ENCODE assay signal across 8 cellular contexts in the genomic region with DNA sequence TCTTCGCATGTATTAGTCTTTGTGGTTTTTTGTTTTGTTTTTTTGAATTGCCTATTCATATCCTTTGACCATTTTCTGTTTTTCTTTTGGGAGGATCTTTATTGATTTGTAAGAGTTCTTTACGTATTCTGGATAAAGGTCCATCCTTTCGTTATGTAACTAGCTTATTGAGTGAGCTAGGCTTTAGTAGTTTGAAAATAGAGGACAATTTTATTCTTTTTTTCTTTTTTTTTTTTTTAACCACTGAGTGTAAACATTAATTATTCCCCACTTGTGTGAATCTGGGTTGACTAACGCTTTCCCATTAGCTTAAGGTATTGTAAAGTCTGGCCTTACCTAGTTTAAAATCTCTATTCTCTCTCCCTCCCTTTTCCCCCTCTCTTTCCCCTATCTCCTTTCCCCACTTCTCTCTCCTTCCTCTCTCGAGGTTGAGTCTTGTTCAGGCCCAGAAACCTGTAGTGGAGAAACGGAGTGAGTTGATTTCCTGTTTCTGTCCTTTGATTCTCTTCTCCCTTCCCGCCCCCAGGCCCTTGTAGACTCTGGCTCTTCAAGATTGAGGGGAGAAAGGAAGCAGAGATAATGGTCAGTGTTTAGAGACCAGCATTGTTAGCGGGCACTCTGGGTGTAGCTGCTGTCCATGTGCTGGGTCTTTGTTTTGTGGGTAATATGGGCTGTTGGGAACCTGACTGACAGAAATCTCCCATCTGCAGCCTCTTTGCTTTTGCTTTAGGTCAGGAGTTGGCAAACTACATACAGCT. TPM values are rescaled to one million over a fixed set of nuclear protein-coding genes. Genes with fewer than 3 reads are reported as not detected.
A peak's percentile ranks its signal among the peaks of the same experiment; 100 is the strongest.
DNase-seq lines count a peak whose midpoint lies in the region; ATAC-seq lines count a peak whose summit lies in the region.

No MANE protein-coding gene starts in this region.

- ATAC-seq in GM19397 (IDR thresholded peaks at IDR 0.05; ENCODE audit: unreplicated experiment) = no peak

- H3K4me1 ChIP-seq in adipocyte (ENCODE audit: control insufficient read depth, insufficient read depth, low read length) (peaks cover 40% of the 10 kb centered on the region), skeletal muscle tissue (ENCODE audit: control insufficient read depth in 3 of 3, insufficient read depth in 3 of 3, low read length in 3 of 3) (peaks cover 18 to 30% (median 19%) of the 10 kb centered on the region in 3 donors)

- DNase-seq in A172 (ENCODE audit: low spot score) (peak; percentile 50), ELF-1 (ENCODE audit: low read depth, low spot score) (peak; percentile 81), NCI-H69 (lab: John Stamatoyannopoulos, UW) (peak; percentile 83), adipocyte (ENCODE audit: low read depth) (peak; percentile 55), AG20443 (ENCODE audit: low spot score) (no peak)

- H3K9me3 ChIP-seq in adipocyte (ENCODE audit: control insufficient read depth, low read length) (no peaks in the 10 kb centered on the region), iPS-18c (ENCODE audit: control insufficient read depth, insufficient read depth, low read length) (no peaks in the 10 kb centered on the region), skeletal muscle tissue (ENCODE audit: control insufficient read depth in 3 of 3, low read length in 3 of 3) (no peaks in the 10 kb centered on the region)

- H3K27me3 ChIP-seq in adipocyte (replicated peaks; ENCODE audit: control insufficient read depth, insufficient read depth, low read length) (no peaks in the 10 kb centered on the region), skeletal muscle tissue (ENCODE audit: control insufficient read depth in 3 of 3, insufficient read depth in 3 of 3, low read length in 3 of 3) (no peaks in the 10 kb centered on the region)

- peaks cover 3% of the 10 kb centered on the region for H3K36me3 ChIP-seq in adipocyte (ENCODE audit: control insufficient read depth, insufficient read depth, low read length, severe bottlenecking)
- H3K36me3 ChIP-seq in skeletal muscle tissue (ENCODE audit: control insufficient read depth in 3 of 3, insufficient read depth in 3 of 3, low read length in 3 of 3) = no peaks in the 10 kb centered on the region

- peak overlapping the region; percentile 97 for H3K27ac ChIP-seq in skeletal muscle tissue (ENCODE audit: low read depth, low read length)

- H3K4me3 ChIP-seq in adipocyte (ENCODE audit: low read length) = peak overlapping the region; percentile 91
- peak overlapping the region; percentile 90 for H3K4me3 ChIP-seq in iPS-18c (ENCODE audit: insufficient read depth, low read depth, low read length)
- peak overlapping the region; percentile 74 to 94 (median 83) for H3K4me3 ChIP-seq in skeletal muscle tissue (ENCODE audit: low read length in 3 of 3)

- H3K9ac ChIP-seq in adipocyte (ENCODE audit: low read length) (peak overlapping the region; percentile 86), skeletal muscle tissue (ENCODE audit: low read depth in 1 of 3, low read length in 3 of 3) (peak overlapping the region; percentile 84 to 91 (median 89))

RNA-seq across cellular contexts. Expression of gene MORC3, which starts 1.5 kb away (rescaled TPM):
- total RNA-seq in A172 (2014; rRNA removed; shearing (Covaris generic)) = 43.0 and 49.1 TPM in 2 replicates
- total RNA-seq in skeletal muscle tissue = 104 TPM
